9 cellular contexts compared by ENCODE assay signal in the genomic region with DNA sequence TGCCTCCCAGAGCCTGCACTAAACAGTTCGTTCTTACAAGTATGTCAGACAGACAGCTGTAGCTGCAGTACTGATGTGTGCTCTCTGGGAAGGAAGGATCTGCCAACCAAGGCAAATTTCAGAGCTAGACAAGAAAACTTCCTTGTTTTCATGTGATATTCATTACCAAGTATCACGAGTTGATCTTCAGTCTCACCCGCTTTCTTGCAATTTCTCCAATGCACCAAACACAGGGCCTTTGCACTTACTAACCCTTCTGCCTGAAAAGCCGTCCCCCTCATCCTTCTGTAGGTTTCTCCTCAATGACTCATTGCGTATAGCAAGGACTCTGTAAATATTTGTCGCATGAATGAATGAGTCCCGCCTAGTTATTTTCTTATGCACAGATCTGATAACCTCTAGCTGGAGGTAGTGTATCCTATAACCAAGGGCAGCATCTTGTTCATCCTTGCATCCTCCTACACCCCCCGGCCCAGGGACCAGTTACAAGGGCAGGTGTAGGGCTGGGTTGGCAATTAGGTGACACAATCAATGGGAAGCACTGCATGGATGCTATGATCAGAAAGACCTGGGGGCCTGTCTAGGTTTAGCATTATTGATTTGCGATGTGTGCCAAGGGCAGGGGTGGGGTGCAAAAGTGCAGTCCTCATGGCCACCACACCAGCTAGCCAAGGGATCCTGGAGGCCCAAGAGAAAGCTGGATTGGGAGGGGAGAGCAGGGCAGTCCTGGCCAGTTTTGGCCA. TPM values are rescaled to one million over a fixed set of nuclear protein-coding genes. Genes with fewer than 3 reads are reported as not detected.
DNase-seq lines count a peak whose midpoint lies in the region; ATAC-seq lines count a peak whose summit lies in the region.
"Had no signal": no experiment of that assay in that cellular context is flagged by ENCODE, and none has a peak within 500 bp of the region (broad histone marks: within the 10 kb centered on the region; RNA-seq: fewer than 3 reads in every experiment).

No MANE protein-coding gene starts in this region.

- no peaks in the 10 kb centered on the region for H3K4me1 ChIP-seq in rectal smooth muscle tissue (ENCODE audit: control insufficient read depth, insufficient read depth, low read length)

- no peak overlapping the region for H3K27ac ChIP-seq in rectal smooth muscle tissue (ENCODE audit: low read depth, low read length)

- DNase-seq in EH (ENCODE audit: low read depth): peak; percentile 64
- peak; percentile 42 for DNase-seq in M059J (ENCODE audit: low read depth)
- no peak for DNase-seq in T-helper 17 cell
- DNase-seq in H7: no peak
- no peak for DNase-seq in NCI-H1436 (lab: John Stamatoyannopoulos, UW)
- DNase-seq: activated CD8-positive, alpha-beta memory T cell treated with anti-CD3 and anti-CD28 coated beads, Interleukin-2, amount 50 U/mL, for 4 hours had no signal

- no peak overlapping the region for H3K4me3 Mint-ChIP-seq in T-helper 17 cell

- H3K27ac Mint-ChIP-seq in T-helper 17 cell: no peak overlapping the region

- H3K27me3 ChIP-seq in rectal smooth muscle tissue (ENCODE audit: control insufficient read depth, insufficient read depth, low read length) (peaks cover 4% of the 10 kb centered on the region), H7 (ENCODE audit: control insufficient read depth, insufficient read depth, low read length) (peaks cover 28% of the 10 kb centered on the region)

- H3K9ac ChIP-seq in rectal smooth muscle tissue (ENCODE audit: low read length): no peak overlapping the region

- no peaks in the 10 kb centered on the region for H3K36me3 Mint-ChIP-seq in T-helper 17 cell (ENCODE audit: low read depth)

- H3K36me3 ChIP-seq in rectal smooth muscle tissue (ENCODE audit: control insufficient read depth, insufficient read depth, low read length) (no peaks in the 10 kb centered on the region), H7 (replicated peaks; ENCODE audit: control insufficient read depth, insufficient read depth, low read length) (peaks cover 7% of the 10 kb centered on the region)

- peak; percentile 25 for ATAC-seq in esophagus mucosa
- no peak for ATAC-seq in HG03520 (IDR thresholded peaks at IDR 0.05; ENCODE audit: unreplicated experiment)
- no peak for ATAC-seq in T-helper 17 cell

- H3K4me1 Mint-ChIP-seq in T-helper 17 cell: peaks cover 4% of the 10 kb centered on the region

- H3K27me3 Mint-ChIP-seq in T-helper 17 cell: peaks cover 22% of the 10 kb centered on the region

- H3K4me3 ChIP-seq in rectal smooth muscle tissue (ENCODE audit: low read length): peak overlapping the region; percentile 25
- no peak overlapping the region; the same call in 1 of the 2 replicates for H3K4me3 ChIP-seq in H7 (ENCODE audit: insufficient read depth, low read depth, low read length)

- H3K9me3 ChIP-seq in T-helper 17 cell (ENCODE audit: control insufficient read depth, low read length, poor library complexity, severe bottlenecking): no peaks in the 10 kb centered on the region

RNA-seq across cellular contexts. Expression of gene GPR157, which starts 51.3 kb away (rescaled TPM):
- total RNA-seq in M059J (2014; rRNA removed; shearing (Covaris generic)): 2.1 and 2.9 TPM in 2 replicates
- total RNA-seq in esophagus mucosa (45.3 TPM), T-helper 17 cell (1 to 10 TPM; 4.4 to 5.6 TPM)
- 7.5 and 24.8 TPM in 2 replicates for total RNA-seq in H7 (2014; rRNA removed; shearing (Covaris generic))

RNA-seq across cellular contexts. Expression of gene H6PD, which starts 54.3 kb away (rescaled TPM):
- 7.7 and 15.9 TPM in 2 replicates for total RNA-seq in M059J (2014; rRNA removed; shearing (Covaris generic))
- total RNA-seq in esophagus mucosa (20.4 TPM), T-helper 17 cell (10 to 100 TPM; 16.1 to 19.2 TPM)
- total RNA-seq in H7 (2014; rRNA removed; shearing (Covaris generic)): 13.9 and 20.2 TPM in 2 replicates

Comparison
In these comparisons a context has a peak if more than half of its experiments do, and no peak if none do; other contexts are left out.
1. DNase-seq: peak in EH (single experiment) and M059J (single experiment); none in T-helper 17 cell (0 of 3), H7 (single experiment) and NCI-H1436 (single experiment).